10 cellular contexts compared by ENCODE assay signal in genomic region chr1:210234254-210234747, GRCh38. TPM values are rescaled to one million over a fixed set of nuclear protein-coding genes. Genes with fewer than 3 reads are reported as not detected.
A peak's percentile ranks its signal among the peaks of the same experiment; 100 is the strongest.
DNase-seq lines count a peak whose midpoint lies in the region; ATAC-seq, FAIRE-seq and TF ChIP-seq lines count a peak whose summit lies in the region.
"Had no signal": no experiment of that assay in that cellular context is flagged by ENCODE, and none has a peak within 500 bp of the region (broad histone marks: within the 10 kb centered on the region; RNA-seq: fewer than 3 reads in every experiment).

No MANE protein-coding gene starts in this region.

- H3K9me3 ChIP-seq in A549 (no peaks in the 10 kb centered on the region), breast epithelium (no peaks in the 10 kb centered on the region), muscle layer of duodenum (ENCODE audit: control insufficient read depth in 1 of 2, low read length in 2 of 2) (no peaks in the 10 kb centered on the region)

- H3K27ac ChIP-seq in A549 (peak overlapping the region; percentile 37 to 85; a peak in 3 of 6 replicates), breast epithelium (peak overlapping the region; percentile 96), muscle layer of duodenum (ENCODE audit: low read length) (no peak overlapping the region)

- no peaks in the 10 kb centered on the region for H3K36me3 ChIP-seq in breast epithelium
- H3K36me3 ChIP-seq in muscle layer of duodenum (ENCODE audit: control insufficient read depth in 1 of 2, insufficient read depth in 2 of 2, low read length in 2 of 2): peaks cover 0 to 4% of the 10 kb centered on the region in 2 donors

- intact Hi-C loops in breast epithelium (cut with DNase I; ENCODE audit: low total_unique reads): no loop called here

- no peak for TF ChIP-seq CTCF in A549 (IDR thresholded peaks at IDR 0.05)
- no peak for TF ChIP-seq CTCF in HFF-Myc (IDR thresholded peaks at IDR 0.05; ENCODE audit: low read depth, low read length, missing control alignments)
- TF ChIP-seq CTCF in breast epithelium (IDR thresholded peaks at IDR 0.05): peak in 1 of 3 donors; percentile 18

- TF ChIP-seq RAD21 in A549 (conservative IDR thresholded peaks at IDR 0.05 in 1 of 2, IDR thresholded peaks at IDR 0.05 in 1 of 2): no peak

- H3K27me3 Mint-ChIP-seq in T-helper 2 cell treated with Interferon-gamma antibody and Interleukin-4, amounts not matched to agents 5 μg/mL and 100 μg/mL, for 36 hours (ENCODE audit: low read depth): peaks cover 65% of the 10 kb centered on the region

- TF ChIP-seq POLR2A in A549 (IDR thresholded peaks at IDR 0.05; ENCODE audit: low read length) (no peak), breast epithelium (IDR thresholded peaks at IDR 0.05) (no peak)

- POLR2A ChIA-PET in A549 (lab: Yijun Ruan, JAX): no interaction called here

- no peak for TF ChIP-seq EP300 in A549 (IDR thresholded peaks at IDR 0.05)

- no peak overlapping the region for H3K27ac Mint-ChIP-seq in T-helper 2 cell treated with Interferon-gamma antibody and Interleukin-4, amounts not matched to agents 5 μg/mL and 100 μg/mL, for 36 hours

- H3K4me1 ChIP-seq in A549 (peaks cover 13% of the 10 kb centered on the region), breast epithelium (peaks cover 2 to 8% of the 10 kb centered on the region in 2 donors), muscle layer of duodenum (ENCODE audit: control insufficient read depth in 1 of 2, insufficient read depth in 2 of 2, low read length in 2 of 2) (peaks cover 0 to 67% of the 10 kb centered on the region in 2 donors)

- no peak overlapping the region for H3K4me3 Mint-ChIP-seq in T-helper 2 cell treated with Interferon-gamma antibody and Interleukin-4, amounts not matched to agents 5 μg/mL and 100 μg/mL, for 36 hours

- no peak for FAIRE-seq in A549 (lab: Jason Lieb, UNC)
- FAIRE-seq: K562 had no signal

- H3K4me2 ChIP-seq in A549: peak overlapping the region; percentile 99

- H3K4me3 ChIP-seq in A549: peak overlapping the region; percentile 59
- H3K4me3 ChIP-seq in HFF-Myc (replicated peaks; ENCODE audit: low read depth, low read length): peak overlapping the region; percentile 74
- peak overlapping the region; percentile 57 to 98 (median 87) for H3K4me3 ChIP-seq in breast epithelium
- H3K4me3 ChIP-seq in muscle layer of duodenum (ENCODE audit: low read depth in 1 of 2, low read length in 2 of 2): peak overlapping the region; percentile 59 to 93
- H3K4me3 ChIP-seq: K562 had no signal

- CTCF ChIA-PET in A549 (lab: Yijun Ruan, JAX): interaction anchor here (1.0 to 1.5 kb wide), 4 partner anchors 9 to 18 kb away, joined by 3 read pairs; no protein-coding TSS in a partner anchor

- WGBS in A549 (ENCODE audit: missing lambda C conversion rate): 57% methylated on average over 7 of the region's 15 CpGs

- H3K27me3 ChIP-seq in breast epithelium (no peaks in the 10 kb centered on the region), muscle layer of duodenum (ENCODE audit: low read depth, low read length) (no peaks in the 10 kb centered on the region)

- H3K36me3 Mint-ChIP-seq in T-helper 2 cell treated with Interferon-gamma antibody and Interleukin-4, amounts not matched to agents 5 μg/mL and 100 μg/mL, for 36 hours (ENCODE audit: low read depth): no peaks in the 10 kb centered on the region

- H3K4me1 Mint-ChIP-seq in T-helper 2 cell treated with Interferon-gamma antibody and Interleukin-4, amounts not matched to agents 5 μg/mL and 100 μg/mL, for 36 hours (ENCODE audit: low read depth): peaks cover 6% of the 10 kb centered on the region

- ATAC-seq in A549 (peak in 1 of 2 experiments; percentile 25; a peak in 3 of 6 replicates), HG03521 (IDR thresholded peaks at IDR 0.05; ENCODE audit: unreplicated experiment) (no peak)
- ATAC-seq in activated CD4-positive, CD25-positive, alpha-beta regulatory T cell treated with anti-CD3 and anti-CD28 coated beads, Interleukin-2, amount 50 U/mL, for 24 hours: no peak
- ATAC-seq: sciatic nerve had no signal

- H3K9me3 Mint-ChIP-seq in T-helper 2 cell treated with Interferon-gamma antibody and Interleukin-4, amounts not matched to agents 5 μg/mL and 100 μg/mL, for 36 hours: no peaks in the 10 kb centered on the region

- no peak for DNase-seq in A549 (ENCODE audit: low read depth in 1 of 2, low spot score in 1 of 2)
- DNase-seq in HFF-Myc (ENCODE audit: extremely low read depth, low read depth): no peak
- no peak for DNase-seq in breast epithelium (ENCODE audit: low spot score in 2 of 2)
- no peak for DNase-seq in RKO (ENCODE audit: low spot score)
- no peak for DNase-seq in T-helper 2 cell treated with Interferon-gamma antibody and Interleukin-4, amounts not matched to agents 5 μg/mL and 100 μg/mL, for 36 hours (ENCODE audit: low spot score)

TF ChIP-seq in A549, 52 proteins besides CTCF, POLR2A, EP300 and RAD21:
- no peak for TF ChIP-seq FOXS1 (CRISPR knock-in tag; IDR thresholded peaks at IDR 0.05)
- TF ChIP-seq CBX2 (IDR thresholded peaks at IDR 0.05; ENCODE audit: borderline replicate concordance, low read depth): no peak
- TF ChIP-seq KDM5A (IDR thresholded peaks at IDR 0.05): no peak
- TF ChIP-seq CHD4 (IDR thresholded peaks at IDR 0.05; ENCODE audit: borderline replicate concordance): no peak
- TF ChIP-seq ESRRA (IDR thresholded peaks at IDR 0.05; ENCODE audit: borderline replicate concordance, low read length): no peak
- TF ChIP-seq E2F6 (IDR thresholded peaks at IDR 0.05; ENCODE audit: borderline replicate concordance, low read depth): no peak
- no peak for TF ChIP-seq MAFK (IDR thresholded peaks at IDR 0.05; ENCODE audit: partially characterized antibody)
- TF ChIP-seq TP53 (CRISPR knock-in tag; IDR thresholded peaks at IDR 0.05): no peak
- TF ChIP-seq TFCP2L1 (CRISPR knock-in tag; IDR thresholded peaks at IDR 0.05): no peak
- TF ChIP-seq RFX5 (IDR thresholded peaks at IDR 0.05): no peak
- TF ChIP-seq HOXB5 (CRISPR knock-in tag; IDR thresholded peaks at IDR 0.05): no peak
TF ChIP-seq in A549: peak in this region for 0.

RNA-seq across cellular contexts. Expression of gene SERTAD4, which starts 1.7 kb away (rescaled TPM):
- polyA plus RNA-seq in A549 (2011; rRNA removed): 0.62 and 0.77 TPM in 2 replicates
- 0.33 and 0.43 TPM in 2 replicates for polyA plus RNA-seq in A549 (2012; cell fraction: cytosol; rRNA removed)
- polyA plus RNA-seq in A549 (2012; cell fraction: nucleus; rRNA removed): 0.12 and 0.22 TPM in 2 replicates
- polyA plus RNA-seq in A549 (2017; fragmentation: RNase III; extraction: RNeasy Plus Mini Kit Qiagen cat#74134 plus additional on column Dnase treatment): 0.71 to 1.3 TPM (median 0.87 TPM) in 3 replicates
- polyA minus RNA-seq in A549 (2011; rRNA and poly(A)+ RNA removed): 0.44 and 0.62 TPM in 2 replicates
- 10 to 100 TPM in 1 of 3 donors, 1 to 10 TPM in 1, under 1 TPM in 1; 0.80 to 47.9 (median 7.9) TPM for total RNA-seq in breast epithelium
- total RNA-seq: K562 had no signal
- polyA plus RNA-seq: K562 had no signal
